ENCODE assay signal across 8 cellular contexts in genomic region chr2:232611559-232612218, GRCh38. TPM values are rescaled to one million over a fixed set of nuclear protein-coding genes. Genes with fewer than 3 reads are reported as not detected.
DNase-seq lines count a peak whose midpoint lies in the region; ATAC-seq and TF ChIP-seq lines count a peak whose summit lies in the region.

No MANE protein-coding gene starts in this region.

- no peaks in the 10 kb centered on the region for H3K4me1 Mint-ChIP-seq in GM23338

- H2AFZ ChIP-seq in GM23338 (no peak overlapping the region), SU-DHL-6 (ENCODE audit: low read depth, low read length, severe bottlenecking) (no peak overlapping the region)

- H3K4me3 ChIP-seq in GM23338 (no peak overlapping the region), SU-DHL-6 (ENCODE audit: insufficient read depth, low read length, poor library complexity, severe bottlenecking) (no peak overlapping the region), heart left ventricle (no peak overlapping the region), gastrocnemius medialis (no peak overlapping the region)

- WGBS in heart left ventricle, 4 donors, result 50 to 52% (median 51%) methylated on average over 9 of the region's 9 CpGs

- no peak for TF ChIP-seq POLR2A in heart left ventricle (IDR thresholded peaks at IDR 0.05)
- no peak for TF ChIP-seq POLR2A in gastrocnemius medialis (IDR thresholded peaks at IDR 0.05)

- H3K9ac ChIP-seq in SU-DHL-6 (ENCODE audit: low read length), result no peak overlapping the region

- H3K27ac ChIP-seq in GM23338 (ENCODE audit: low read depth) (no peak overlapping the region), SU-DHL-6 (ENCODE audit: low read depth, low read length) (no peak overlapping the region), heart left ventricle (no peak overlapping the region), gastrocnemius medialis (no peak overlapping the region)

- H3F3A ChIP-seq in GM23338 (replicated peaks; ENCODE audit: low read depth) (0 out of 2 replicates have a peak, but pooled peaks cover 5% of the 10 kb centered on the region), SU-DHL-6 (ENCODE audit: insufficient read depth) (no peaks in the 10 kb centered on the region)

- peak; percentile 90 to 94 for TF ChIP-seq CTCF in GM23338 (conservative IDR thresholded peaks at IDR 0.05; ENCODE audit: low read depth in 2 of 2)
- TF ChIP-seq CTCF in SU-DHL-6 (IDR thresholded peaks at IDR 0.05; ENCODE audit: insufficient read depth, low read length, poor library complexity, severe bottlenecking), result peak; percentile 81
- TF ChIP-seq CTCF in heart left ventricle (IDR thresholded peaks at IDR 0.05), result peak; percentile 68 to 85 (median 78)
- peak; percentile 71 to 83 (median 82) for TF ChIP-seq CTCF in gastrocnemius medialis (IDR thresholded peaks at IDR 0.05 in 4 of 5, conservative IDR thresholded peaks at IDR 0.05 in 1 of 5)

- intact Hi-C loops in heart left ventricle (cut with DNase I), result loop anchor here in 4 of 10 donors (1.0 to 5.0 kb wide), 2 partner anchors 56 to 58 kb away; no protein-coding TSS in a partner anchor
- intact Hi-C loops in gastrocnemius medialis (cut with DNase I; ENCODE audit: low total_unique reads), result loop anchor here (1.0 kb wide), 1 partner anchor 58 kb away; no protein-coding TSS in a partner anchor

- H3K27me3 Mint-ChIP-seq in GM23338 (ENCODE audit: insufficient read depth, low read depth, poor library complexity), result peaks cover 7% of the 10 kb centered on the region

- no peaks in the 10 kb centered on the region for H3K36me3 Mint-ChIP-seq in GM23338 (ENCODE audit: low read depth)
- H3K36me3 Mint-ChIP-seq in activated naive CD4-positive, alpha-beta T cell treated with anti-CD3 and anti-CD28 coated beads, Interleukin-2, amount 50 U/mL, for 72 hours, result no peaks in the 10 kb centered on the region

- no peak overlapping the region for H3K4me2 ChIP-seq in GM23338
- H3K4me2 ChIP-seq in SU-DHL-6 (ENCODE audit: low read depth, low read length, poor library complexity, severe bottlenecking), result no peak overlapping the region

- H3K79me2 ChIP-seq in GM23338 (replicated peaks; ENCODE audit: insufficient read depth) (no peaks in the 10 kb centered on the region), SU-DHL-6 (ENCODE audit: insufficient read depth, low read length) (no peaks in the 10 kb centered on the region)

- no peaks in the 10 kb centered on the region; the same call in 1 of the 2 replicates for H4K20me1 ChIP-seq in GM23338 (replicated peaks; ENCODE audit: insufficient read depth)
- H4K20me1 ChIP-seq in SU-DHL-6 (ENCODE audit: low read depth, low read length), result no peaks in the 10 kb centered on the region

- H3K9me3 ChIP-seq in SU-DHL-6 (ENCODE audit: insufficient read depth, low read length) (no peaks in the 10 kb centered on the region), heart left ventricle (no peaks in the 10 kb centered on the region), gastrocnemius medialis (no peaks in the 10 kb centered on the region)

- H3K27me3 ChIP-seq in GM23338 (ENCODE audit: insufficient read depth) (no peaks in the 10 kb centered on the region), SU-DHL-6 (ENCODE audit: low read length) (no peaks in the 10 kb centered on the region), heart left ventricle (no peaks in the 10 kb centered on the region), gastrocnemius medialis (no peaks in the 10 kb centered on the region)

- H3K4me1 ChIP-seq in GM23338 (ENCODE audit: insufficient read depth) (no peaks in the 10 kb centered on the region), heart left ventricle (peaks cover 0 to 6% (median 0%) of the 10 kb centered on the region in 12 donors), gastrocnemius medialis (no peaks in the 10 kb centered on the region)

- no peaks in the 10 kb centered on the region; the same call in 2 of the 3 replicates for H3K9me3 Mint-ChIP-seq in GM23338
- H3K9me3 Mint-ChIP-seq in activated naive CD4-positive, alpha-beta T cell treated with anti-CD3 and anti-CD28 coated beads, Interleukin-2, amount 50 U/mL, for 72 hours, result no peaks in the 10 kb centered on the region

- DNase-seq in AML-193 (lab: John Stamatoyannopoulos, UW), result peak; percentile 2 to 3
- DNase-seq in GM23338 (ENCODE audit: low spot score), result peak; percentile 80
- peak; percentile 63 to 84 for DNase-seq in activated naive CD4-positive, alpha-beta T cell treated with anti-CD3 and anti-CD28 coated beads, Interleukin-2, amount 50 U/mL, for 72 hours (ENCODE audit: low spot score in 2 of 2)
- peak; percentile 48 to 84 (median 57) for DNase-seq in heart left ventricle
- DNase-seq in gastrocnemius medialis, result peak; percentile 38 to 60
- DNase-seq in cerebellar nuclear complex (lab: John Stamatoyannopoulos, UW), result no peak

- H3K9me2 ChIP-seq in GM23338 (ENCODE audit: insufficient read depth) (no peaks in the 10 kb centered on the region), SU-DHL-6 (replicated peaks; ENCODE audit: insufficient read depth, low read length) (no peaks in the 10 kb centered on the region)

- H3K36me3 ChIP-seq in GM23338 (ENCODE audit: insufficient read depth), result no peaks in the 10 kb centered on the region
- no peaks in the 10 kb centered on the region for H3K36me3 ChIP-seq in SU-DHL-6 (ENCODE audit: low read length)
- no peaks in the 10 kb centered on the region for H3K36me3 ChIP-seq in heart left ventricle
- H3K36me3 ChIP-seq in gastrocnemius medialis, result no peaks in the 10 kb centered on the region

- ATAC-seq in GM23338 (peak; percentile 87), heart left ventricle (peak in 3 of 4 donors; percentile 65 to 73 (median 69)), gastrocnemius medialis (peak; percentile 23 to 75), HG03521 (IDR thresholded peaks at IDR 0.05; ENCODE audit: unreplicated experiment) (no peak)
- peak; percentile 73 to 85 for ATAC-seq in activated naive CD4-positive, alpha-beta T cell treated with anti-CD3 and anti-CD28 coated beads, Interleukin-2, amount 50 U/mL, for 72 hours

- no peak overlapping the region for H3K27ac Mint-ChIP-seq in GM23338
- no peak overlapping the region for H3K27ac Mint-ChIP-seq in activated naive CD4-positive, alpha-beta T cell treated with anti-CD3 and anti-CD28 coated beads, Interleukin-2, amount 50 U/mL, for 72 hours

- no peak overlapping the region for H3K4me3 Mint-ChIP-seq in GM23338

- in situ Hi-C loops in gastrocnemius medialis (cut with MboI; ENCODE audit: low sequenced_read_pairs in 4 of 4), result loop anchor here in 3 of 4 donors (10.0 to 25.0 kb wide), 5 partner anchors 201 to 633 kb away; partner anchors contain the start of genes INPP5D (in 2 of the 3), NEU2 (in 1 of the 3) and SNORC (in 1 of the 3)

TF ChIP-seq in GM23338, 12 proteins besides CTCF, POLR2A, EP300 and RAD21 (continues in another document):
- TF ChIP-seq POLR2AphosphoS5 (IDR thresholded peaks at IDR 0.05; ENCODE audit: low read depth), result no peak
- no peak for TF ChIP-seq STAT1 (IDR thresholded peaks at IDR 0.05; ENCODE audit: unreplicated experiment)
- TF ChIP-seq ZNF114 (CRISPR knock-in tag; IDR thresholded peaks at IDR 0.05), result no peak
- TF ChIP-seq NANOG (IDR thresholded peaks at IDR 0.05; ENCODE audit: borderline replicate concordance), result no peak
- no peak for TF ChIP-seq CREB1 (CRISPR knock-in tag; IDR thresholded peaks at IDR 0.05; ENCODE audit: low read depth)
- no peak for TF ChIP-seq ETS1 (IDR thresholded peaks at IDR 0.05)
- no peak for TF ChIP-seq JUNB (IDR thresholded peaks at IDR 0.05; ENCODE audit: unreplicated experiment)
- no peak for TF ChIP-seq EZH2phosphoT487 (IDR thresholded peaks at IDR 0.05; ENCODE audit: unreplicated experiment)
- no peak for TF ChIP-seq REST (IDR thresholded peaks at IDR 0.05; ENCODE audit: unreplicated experiment)
- no peak for TF ChIP-seq EZH2 (IDR thresholded peaks at IDR 0.05; ENCODE audit: low read depth, unreplicated experiment)
- no peak for TF ChIP-seq ZNF331 (CRISPR knock-in tag; IDR thresholded peaks at IDR 0.05; ENCODE audit: low read depth)

RNA-seq across cellular contexts. Expression of gene EFHD1, which starts 21.7 kb away (rescaled TPM):
- total RNA-seq in GM23338 (2014; rRNA removed; shearing (Covaris generic)), result 3.4 and 7.0 TPM in 2 replicates
- polyA plus RNA-seq in GM23338 (2016; fragmentation: Nextera tagmentation; extraction: Ambion mirVana) (6.2 and 6.4 TPM in 2 replicates), heart left ventricle (10 to 100 TPM in 1 of 2 donors, 1 to 10 TPM in 1; 9.0 to 26.8 TPM)
- 1 to 10 TPM in 1 of 2 donors, under 1 TPM in 1; 0.29 to 2.4 TPM for total RNA-seq in activated naive CD4-positive, alpha-beta T cell treated with anti-CD3 and anti-CD28 coated beads, Interleukin-2, amount 50 U/mL, for 72 hours
- total RNA-seq in heart left ventricle (10 to 100 TPM in 7 of 9 donors, 1 to 10 TPM in 2; 9.0 to 44.8 (median 20.7) TPM), gastrocnemius medialis (10 to 100 TPM; 13.4 to 29.0 (median 13.9) TPM)

Comparison
In these comparisons a context has a peak if more than half of its experiments do, and no peak if none do; other contexts are left out.
1. DNase-seq: peak in AML-193 (2 of 2), GM23338 (single experiment), activated naive CD4-positive, alpha-beta T cell treated with anti-CD3 and anti-CD28 coated beads, Interleukin-2, amount 50 U/mL, for 72 hours (2 of 2), heart left ventricle (5 of 5) and gastrocnemius medialis (2 of 2); none in cerebellar nuclear complex (0 of 2).
2. Peak in every context shown above with its lines, with median percentiles within 50 percentile points of each other: CTCF ChIP-seq.